ENCODE assay signal across 29 cellular contexts in genomic region chr4:24791043-24791442, GRCh38. TPM values are rescaled to one million over a fixed set of nuclear protein-coding genes. Genes with fewer than 3 reads are reported as not detected.
DNase-seq lines count a peak whose midpoint lies in the region; ATAC-seq, FAIRE-seq and TF ChIP-seq lines count a peak whose summit lies in the region.
"Had no signal": no experiment of that assay in that cellular context is flagged by ENCODE, and none has a peak within 500 bp of the region (broad histone marks: within the 10 kb centered on the region; RNA-seq: fewer than 3 reads in every experiment).

No MANE protein-coding gene starts in this region.

- CTCF ChIA-PET in K562 (lab: Yijun Ruan, JAX; ENCODE audit: low intra/inter-chr PET ratio): no interaction called here

- no TSS peak for BruUV-seq in K562 (replicated peaks; lab: Mats Ljungman, UMichigan)

- H3K4me3 Mint-ChIP-seq in osteocyte (ENCODE audit: unreplicated experiment): no peak overlapping the region
- H3K4me3 Mint-ChIP-seq: CD14-positive monocyte; CD4-positive, alpha-beta memory T cell; CD4-positive, CD25-positive, alpha-beta regulatory T cell; CD8-positive, alpha-beta memory T cell had no signal

- H2AFZ ChIP-seq in K562 (ENCODE audit: low read depth, low read length): no peak overlapping the region

- FAIRE-seq in K562 (lab: Jason Lieb, UNC): no peak
- FAIRE-seq: A204.1, GM12878, GM12892, GM18507 had no signal

- peaks cover 16% of the 10 kb centered on the region for H3K9me3 Mint-ChIP-seq in osteocyte (ENCODE audit: unreplicated experiment)

- POLR2A ChIA-PET in K562 (lab: Yijun Ruan, JAX): no interaction called here

- H3K4me1 ChIP-seq in right atrium auricular region (peaks cover 0 to 12% of the 10 kb centered on the region in 2 donors), heart left ventricle (peaks cover 0 to 24% (median 10%) of the 10 kb centered on the region in 12 donors), K562 (replicated peaks in 1 of 2; ENCODE audit: control insufficient read depth in 2 of 2, insufficient read depth in 2 of 2, low read length in 2 of 2) (peaks cover 8 to 15% of the 10 kb centered on the region in 2 experiments; a peak in 4 of 5 replicates)
- H3K4me1 ChIP-seq: BE2C had no signal

- no peak overlapping the region for H3K4me3 ChIP-seq in right atrium auricular region
- no peak overlapping the region for H3K4me3 ChIP-seq in heart left ventricle
- H3K4me3 ChIP-seq in K562: no peak overlapping the region
- H3K4me3 ChIP-seq: BLaER1, GM12878 had no signal

- TF ChIP-seq CTCF in right atrium auricular region (IDR thresholded peaks at IDR 0.05) (no peak), heart left ventricle (IDR thresholded peaks at IDR 0.05) (no peak), K562 (IDR thresholded peaks at IDR 0.05 in 2 of 3, conservative IDR thresholded peaks at IDR 0.05 in 1 of 3; ENCODE audit: insufficient read depth in 2 of 3, low read depth in 1 of 3, low read length in 3 of 3) (no peak), osteocyte (IDR thresholded peaks at IDR 0.05) (no peak)

- no peaks in the 10 kb centered on the region for H3K79me2 ChIP-seq in K562 (ENCODE audit: control insufficient read depth, insufficient read depth, low read length)

- no peaks in the 10 kb centered on the region for H3K9me1 ChIP-seq in K562 (ENCODE audit: control insufficient read depth, insufficient read depth, low read length)

- no peaks in the 10 kb centered on the region for H3K9me3 ChIP-seq in right atrium auricular region
- H3K9me3 ChIP-seq in heart left ventricle: peaks cover 0 to 14% (median 0%) of the 10 kb centered on the region in 12 donors
- H3K9me3 ChIP-seq in K562 (replicated peaks; ENCODE audit: control insufficient read depth, insufficient read depth, low read depth, low read length): no peaks in the 10 kb centered on the region
- H3K9me3 ChIP-seq: BE2C had no signal

- TF ChIP-seq RAD21 in K562 (CRISPR knock-in tag; conservative IDR thresholded peaks at IDR 0.05 in 1 of 2, IDR thresholded peaks at IDR 0.05 in 1 of 2): no peak

- no peak overlapping the region for H3K27ac ChIP-seq in right atrium auricular region
- H3K27ac ChIP-seq in heart left ventricle: no peak overlapping the region
- H3K27ac ChIP-seq in K562 (ENCODE audit: extremely low read depth, low read depth, low read length): no peak overlapping the region
- H3K27ac ChIP-seq: 22Rv1, BLaER1 had no signal

- H3K4me1 Mint-ChIP-seq in osteocyte (ENCODE audit: unreplicated experiment): peaks cover 19% of the 10 kb centered on the region
- H3K4me1 Mint-ChIP-seq: CD4-positive, CD25-positive, alpha-beta regulatory T cell had no signal

- ATAC-seq in heart left ventricle (no peak), K562 (no peak), HG02798 (IDR thresholded peaks at IDR 0.05; ENCODE audit: poor library complexity, unreplicated experiment) (no peak)
- ATAC-seq: GM12878 had no signal

- in situ Hi-C loops in K562 (cut with MboI): no loop called here

- TF ChIP-seq POLR2A in heart left ventricle (IDR thresholded peaks at IDR 0.05) (no peak), K562 (conservative IDR thresholded peaks at IDR 0.05) (no peak)

- no peak overlapping the region for H3K4me2 ChIP-seq in K562 (ENCODE audit: insufficient read depth, low read length)
- H3K4me2 ChIP-seq: BLaER1 had no signal

- intact Hi-C loops in heart left ventricle (cut with DNase I) (loop anchor here in 4 of 10 donors (5.0 to 10.0 kb wide), 2 partner anchors 206 to 304 kb away; partner anchors contain the start of gene DHX15 (in 3 of the 4)), K562 (cut with micrococcal nuclease) (no loop called here)

- H4K20me1 ChIP-seq in K562 (replicated peaks; ENCODE audit: control insufficient read depth, insufficient read depth, low read length): no peaks in the 10 kb centered on the region
- H4K20me1 ChIP-seq: BLaER1 had no signal

- H3K27ac Mint-ChIP-seq in osteocyte (ENCODE audit: unreplicated experiment): no peak overlapping the region
- H3K27ac Mint-ChIP-seq: CD14-positive monocyte; CD4-positive, alpha-beta memory T cell; CD4-positive, CD25-positive, alpha-beta regulatory T cell; CD8-positive, alpha-beta memory T cell had no signal

- no peak for TF ChIP-seq EP300 in K562 (IDR thresholded peaks at IDR 0.05; ENCODE audit: low read length)

- no peaks in the 10 kb centered on the region for H3K36me3 ChIP-seq in right atrium auricular region
- H3K36me3 ChIP-seq in heart left ventricle: no peaks in the 10 kb centered on the region
- no peaks in the 10 kb centered on the region for H3K36me3 ChIP-seq in K562 (ENCODE audit: control insufficient read depth, insufficient read depth, low read length)
- H3K36me3 ChIP-seq: BE2C, BLaER1 had no signal

- no peak overlapping the region for H3K9ac ChIP-seq in K562 (ENCODE audit: insufficient read depth in 1 of 2, low read depth in 2 of 2, low read length in 2 of 2)
- H3K9ac ChIP-seq: BLaER1 had no signal

- H3K27me3 Mint-ChIP-seq in osteocyte (ENCODE audit: unreplicated experiment): no peaks in the 10 kb centered on the region

- no peaks in the 10 kb centered on the region for H3K27me3 ChIP-seq in right atrium auricular region
- H3K27me3 ChIP-seq in heart left ventricle: no peaks in the 10 kb centered on the region
- peaks cover 2 to 19% of the 10 kb centered on the region in 2 experiments; a peak in 4 of 5 replicates for H3K27me3 ChIP-seq in K562 (ENCODE audit: control insufficient read depth in 2 of 2, insufficient read depth in 2 of 2, low read length in 2 of 2)
- H3K27me3 ChIP-seq: BE2C, BLaER1 had no signal

- H3K36me3 Mint-ChIP-seq in osteocyte (ENCODE audit: unreplicated experiment): peaks cover 1% of the 10 kb centered on the region
- H3K36me3 Mint-ChIP-seq: CD14-positive monocyte; CD4-positive, alpha-beta memory T cell; CD4-positive, CD25-positive, alpha-beta regulatory T cell had no signal

- DNase-seq in right atrium auricular region (ENCODE audit: low spot score): peak; percentile 4
- DNase-seq in heart left ventricle: no peak
- no peak for DNase-seq in K562 (ENCODE audit: extremely low read depth in 1 of 4, low spot score in 3 of 4)
- DNase-seq in osteocyte (ENCODE audit: extremely low spot score, unreplicated experiment): peak; percentile 2
- no peak for DNase-seq in NCI-H1436 treated with DMSO at 0.1 percent for 48 hours (lab: John Stamatoyannopoulos, UW)
- DNase-seq: ACHN; BE2C; C1 segment of cervical spinal cord; CD4-positive, alpha-beta memory T cell; CD4-positive, CD25-positive, alpha-beta regulatory T cell; CD8-positive, alpha-beta memory T cell; COR-L47; DMS 273 treated with DMSO at 0.1 percent for 48 hours; DMS153; DMS53; DMS79; DND-41; EL; GDM1 had no signal

TF ChIP-seq in K562, 482 proteins besides CTCF, POLR2A, EP300 and RAD21 (continues in another document):
- TF ChIP-seq E4F1 (CRISPR knock-in tag; IDR thresholded peaks at IDR 0.05; ENCODE audit: borderline replicate concordance) (no peak), USF2 (CRISPR knock-in tag; IDR thresholded peaks at IDR 0.05) (peak; percentile 59)

RNA-seq across cellular contexts. Expression of gene SOD3, which starts 4.3 kb away (rescaled TPM):
- total RNA-seq in right atrium auricular region (100 to 1,000 TPM in 1 of 2 donors, 10 to 100 TPM in 1; 94.9 to 300 TPM), heart left ventricle (100 to 1,000 TPM in 1 of 9 donors, 10 to 100 TPM in 8; 17.0 to 110 (median 43.0) TPM), K562 (2014; rRNA removed) (not detected in 2 replicates), K562 (2014; rRNA removed; fragmentation: Illumina TruSeq; extraction: Trizol) (not detected in 2 replicates), K562 (2015; rRNA removed; fragmentation: Illumina TruSeq; extraction: Trizol) (not detected in 2 replicates), K562 (2021) (0.31 and 0.36 TPM in 2 replicates), osteocyte (3.4 and 4.5 TPM in 2 replicates)
- polyA plus RNA-seq in heart left ventricle (10 to 100 TPM; 11.7 to 15.0 TPM), K562 (2011; rRNA removed) (not detected in 2 replicates), K562 (2014; fragmentation: Illumina TruSeq; extraction: Trizol) (0.10 and 0.12 TPM in 2 replicates), K562 (2014; fragmentation: Nextera tagmentation; extraction: Ambion mirVana) (not detected), K562 (2014; rRNA removed) (0.23 and 0.24 TPM in 2 replicates)
- 0.25 TPM in 1 of 2 replicates, not detected in the other for total RNA-seq in K562 (2011; cell fraction: chromatin; rRNA removed; ENCODE audit: low replicate concordance)
- total RNA-seq in K562 (2011; cell fraction: nucleolus; rRNA removed): 0.33 and 1.3 TPM in 2 replicates
- 0.51 and 0.69 TPM in 2 replicates for total RNA-seq in K562 (2011; cell fraction: nucleoplasm; rRNA removed)
- polyA plus RNA-seq in K562 (2011; cell fraction: cytosol; rRNA removed): 0.06 and 0.16 TPM in 2 replicates
- polyA plus RNA-seq in K562 (2011; cell fraction: nucleus; rRNA removed): 0.10 TPM in 1 of 2 replicates, not detected in the other
- 0.60 and 1.3 TPM in 2 replicates for polyA plus RNA-seq in K562 (2012)
- polyA minus RNA-seq in K562 (2011; rRNA and poly(A)+ RNA removed): not detected in 2 replicates
- not detected in 2 replicates for polyA minus RNA-seq in K562 (2011; cell fraction: cytosol; rRNA and poly(A)+ RNA removed)
- polyA minus RNA-seq in K562 (2011; cell fraction: nucleus; rRNA and poly(A)+ RNA removed): not detected in 2 replicates
- total RNA-seq: A673; CD4-positive, alpha-beta memory T cell; CD4-positive, CD25-positive, alpha-beta regulatory T cell; CD8-positive, alpha-beta memory T cell; G401; GM12878 had no signal
- polyA plus RNA-seq: CD14-positive monocyte; CD4-positive, alpha-beta memory T cell; CD4-positive, CD25-positive, alpha-beta regulatory T cell; CD8-positive, alpha-beta memory T cell; GM12878 had no signal

Comparison
In these comparisons a context has a peak if more than half of its experiments do, and no peak if none do; other contexts are left out.
1. DNase-seq: peak in right atrium auricular region (single experiment) and osteocyte (single experiment); none in heart left ventricle (0 of 5), K562 (0 of 4) and NCI-H1436 treated with DMSO at 0.1 percent for 48 hours (single experiment).